ENCODE assay signal across 1 cellular context in genomic region chr2:119766944-119767343, GRCh38.
TF ChIP-seq lines count a peak whose summit lies in the region.

No MANE protein-coding gene starts in this region.

TF ChIP-seq in A549, 52 proteins besides CTCF, POLR2A, EP300 and RAD21 (continued from another document):
- TF ChIP-seq, protein P1, sequence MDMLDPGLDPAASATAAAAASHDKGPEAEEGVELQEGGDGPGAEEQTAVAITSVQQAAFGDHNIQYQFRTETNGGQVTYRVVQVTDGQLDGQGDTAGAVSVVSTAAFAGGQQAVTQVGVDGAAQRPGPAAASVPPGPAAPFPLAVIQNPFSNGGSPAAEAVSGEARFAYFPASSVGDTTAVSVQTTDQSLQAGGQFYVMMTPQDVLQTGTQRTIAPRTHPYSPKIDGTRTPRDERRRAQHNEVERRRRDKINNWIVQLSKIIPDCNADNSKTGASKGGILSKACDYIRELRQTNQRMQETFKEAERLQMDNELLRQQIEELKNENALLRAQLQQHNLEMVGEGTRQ (IDR thresholded peaks at IDR 0.05): no peak
- TF ChIP-seq TFCP2L1 (CRISPR knock-in tag; IDR thresholded peaks at IDR 0.05) (no peak), CHD4 (IDR thresholded peaks at IDR 0.05; ENCODE audit: borderline replicate concordance) (no peak), CBX8 (IDR thresholded peaks at IDR 0.05) (no peak), CBX2 (IDR thresholded peaks at IDR 0.05; ENCODE audit: borderline replicate concordance, low read depth) (no peak)
